30 cellular contexts compared by ENCODE assay signal in the genomic region with DNA sequence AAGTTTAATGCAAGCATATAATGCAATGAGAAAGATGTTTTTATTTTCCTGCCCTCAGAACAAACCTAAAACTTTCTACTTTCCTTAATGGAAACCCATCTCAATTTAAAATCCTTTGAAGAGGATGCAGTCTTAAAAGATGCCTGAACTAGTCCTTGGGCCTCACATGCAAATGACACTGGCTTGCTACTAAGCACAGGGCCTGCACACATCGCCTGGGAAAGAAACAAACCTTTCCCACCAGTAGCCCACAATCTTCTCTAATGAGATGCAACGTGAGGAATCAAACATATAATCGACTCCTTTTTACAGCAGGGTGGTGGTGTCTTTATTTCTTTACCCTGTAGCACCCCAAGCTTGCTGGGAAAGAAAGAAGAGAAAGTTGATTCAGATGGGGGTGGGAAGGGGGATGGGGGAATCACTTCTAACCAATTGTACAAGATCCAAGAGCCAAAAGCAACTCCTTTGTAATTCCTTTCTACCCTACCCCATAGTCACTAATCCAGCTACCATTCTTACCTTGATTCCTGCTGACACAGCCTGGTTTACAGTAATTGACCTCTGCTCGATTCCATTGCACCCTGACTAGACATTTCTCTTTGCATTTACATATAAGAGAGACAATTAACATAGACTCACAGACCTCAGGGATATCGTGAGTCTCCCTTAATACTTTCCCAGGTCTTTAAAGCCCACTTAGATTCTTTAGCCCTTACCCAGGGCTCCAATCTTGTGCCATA.
DNase-seq lines count a peak whose midpoint lies in the region; ATAC-seq and TF ChIP-seq lines count a peak whose summit lies in the region.
"Had no signal": no experiment of that assay in that cellular context is flagged by ENCODE, and none has a peak within 500 bp of the region (broad histone marks: within the 10 kb centered on the region; RNA-seq: fewer than 3 reads in every experiment).

No MANE protein-coding gene starts in this region.

- H3K9ac ChIP-seq in HUES64 (ENCODE audit: low read depth, low read length) (no peak overlapping the region), endodermal cell (ENCODE audit: extremely low read depth, low read length, poor library complexity, severe bottlenecking) (no peak overlapping the region)

- 0 out of 2 replicates have a peak overlapping the region, but pooled peaks have one; percentile 33 for H2AFZ ChIP-seq in GM23338

- peak overlapping the region; percentile 3; the same call in 1 of the 2 replicates for H3K27ac Mint-ChIP-seq in GM23338
- peak overlapping the region; percentile 0 for H3K27ac Mint-ChIP-seq in endodermal cell
- H3K27ac Mint-ChIP-seq in mesothelial cell of epicardium, result peak overlapping the region; percentile 65
- H3K27ac Mint-ChIP-seq: CD14-positive monocyte; CD8-positive, alpha-beta memory T cell had no signal

- intact Hi-C loops in posterior vena cava (cut with DNase I), result no loop called here

- no peaks in the 10 kb centered on the region for H3F3A ChIP-seq in GM23338 (replicated peaks; ENCODE audit: low read depth)

- no peaks in the 10 kb centered on the region for H3K27me3 Mint-ChIP-seq in GM23338 (ENCODE audit: insufficient read depth, low read depth, poor library complexity)
- no peaks in the 10 kb centered on the region for H3K27me3 Mint-ChIP-seq in endodermal cell (ENCODE audit: insufficient read depth)
- H3K27me3 Mint-ChIP-seq in mesothelial cell of epicardium (ENCODE audit: low read depth), result no peaks in the 10 kb centered on the region

- H3K4me1 Mint-ChIP-seq in GM23338, result peaks cover 20% of the 10 kb centered on the region
- H3K4me1 Mint-ChIP-seq in endodermal cell, result peaks cover 8% of the 10 kb centered on the region
- peaks cover 14% of the 10 kb centered on the region for H3K4me1 Mint-ChIP-seq in mesothelial cell of epicardium
- H3K4me1 Mint-ChIP-seq: CD14-positive monocyte; CD8-positive, alpha-beta memory T cell had no signal

- H3K27me3 ChIP-seq in GM23338 (ENCODE audit: insufficient read depth), result no peaks in the 10 kb centered on the region
- no peaks in the 10 kb centered on the region for H3K27me3 ChIP-seq in HUES64 (ENCODE audit: insufficient read depth, low read length)
- H3K27me3 ChIP-seq in endodermal cell (ENCODE audit: control insufficient read depth, insufficient read depth, low read length, poor library complexity, severe bottlenecking), result no peaks in the 10 kb centered on the region
- H3K27me3 ChIP-seq: BE2C had no signal

- peak overlapping the region; percentile 6 for H3K4me2 ChIP-seq in GM23338

- H3K27ac ChIP-seq in GM23338 (ENCODE audit: low read depth) (no peak overlapping the region), HUES64 (ENCODE audit: low read depth, low read length) (peak overlapping the region; percentile 44), endodermal cell (ENCODE audit: low read depth, low read length) (no peak overlapping the region)
- H3K27ac ChIP-seq: RWPE1 had no signal

- 34% methylated on average over 5 of the region's 5 CpGs for WGBS in HUES64
- WGBS in endodermal cell (ENCODE audit: insufficient coverage in 1 of 2, insufficient read length in 1 of 2), 2 experiments, result 57 to 62% methylated on average over 3 to 5 of the region's 5 CpGs

- TF ChIP-seq CTCF in GM23338 (conservative IDR thresholded peaks at IDR 0.05; ENCODE audit: low read depth in 2 of 2), result no peak
- TF ChIP-seq CTCF in endodermal cell (conservative IDR thresholded peaks at IDR 0.05), result no peak
- TF ChIP-seq CTCF in mesothelial cell of epicardium (IDR thresholded peaks at IDR 0.05; ENCODE audit: unreplicated experiment), result no peak

- DNase-seq in GM23338 (ENCODE audit: low spot score) (peak; percentile 43), endodermal cell (peak; percentile 52), mesothelial cell of epicardium (ENCODE audit: low spot score in 2 of 2, unreplicated experiment in 2 of 2) (no peak), SKM-1 treated with dmso at 0.1 percent for 144 hours (lab: John Stamatoyannopoulos, UW; ENCODE audit: unreplicated experiment) (no peak), posterior vena cava (ENCODE audit: low spot score) (no peak), HEK293T (ENCODE audit: extremely low spot score) (no peak)
- DNase-seq in activated naive CD4-positive, alpha-beta T cell treated with anti-CD3 and anti-CD28 coated beads, Interleukin-2, amount 50 U/mL, for 16 hours, result no peak
- DNase-seq: 8988T; ACHN; BE2C; CD8-positive, alpha-beta memory T cell; DMS 273 treated with DMSO at 0.1 percent for 48 hours; DMS79 treated with DMSO at 0.1 percent for 48 hours; GOT3; Kasumi-1; NCI-H1092 treated with DMSO at 0.1 percent for 48 hours; NCI-H1436; NCI-H187; NCI-H2081 treated with DMSO at 0.1 percent for 48 hours; NCI-H2171; NCI-H226; NCI-H510A; NCI-H69; SHP77 treated with DMSO at 0.1 percent for 48 hours had no signal

- CTCF ChIA-PET in HEK293T (lab: Yijun Ruan, JAX), result no interaction called here

- H3K36me3 ChIP-seq in GM23338 (ENCODE audit: insufficient read depth) (no peaks in the 10 kb centered on the region), HUES64 (ENCODE audit: insufficient read depth, low read length) (no peaks in the 10 kb centered on the region), endodermal cell (ENCODE audit: control insufficient read depth, insufficient read depth, low read length) (no peaks in the 10 kb centered on the region)
- H3K36me3 ChIP-seq: BE2C had no signal

- ATAC-seq in GM23338, result peak; percentile 89
- ATAC-seq: HepG2, K562, Panc1 had no signal

- H3K9me3 ChIP-seq in HUES64 (ENCODE audit: insufficient read depth, low read depth, low read length), result no peaks in the 10 kb centered on the region
- no peaks in the 10 kb centered on the region for H3K9me3 ChIP-seq in endodermal cell (ENCODE audit: control insufficient read depth, low read length)
- H3K9me3 ChIP-seq: BE2C had no signal

- H3K4me3 Mint-ChIP-seq in GM23338 (peak overlapping the region; percentile 31; the same call in 2 of the 3 replicates), endodermal cell (no peak overlapping the region), mesothelial cell of epicardium (no peak overlapping the region)
- H3K4me3 Mint-ChIP-seq: CD14-positive monocyte; CD8-positive, alpha-beta memory T cell had no signal

- H3K9me3 Mint-ChIP-seq in GM23338 (peaks cover 5% of the 10 kb centered on the region), endodermal cell (no peaks in the 10 kb centered on the region), mesothelial cell of epicardium (peaks cover 9% of the 10 kb centered on the region)
- H3K9me3 Mint-ChIP-seq: CD8-positive, alpha-beta memory T cell had no signal

- 0 out of 2 replicates have a peak overlapping the region, but pooled peaks have one; percentile 20 for H3K4me3 ChIP-seq in GM23338
- no peak overlapping the region for H3K4me3 ChIP-seq in HUES64 (ENCODE audit: low read length)
- H3K4me3 ChIP-seq in endodermal cell (ENCODE audit: low read length), result no peak overlapping the region
- H3K4me3 ChIP-seq: K562 had no signal

- POLR2A ChIA-PET in HEK293T (lab: Yijun Ruan, JAX), result no interaction called here

- H3K36me3 Mint-ChIP-seq in GM23338 (ENCODE audit: low read depth) (0 out of 3 replicates have a peak, but pooled peaks cover 6% of the 10 kb centered on the region), endodermal cell (ENCODE audit: low read depth) (no peaks in the 10 kb centered on the region), mesothelial cell of epicardium (no peaks in the 10 kb centered on the region)
- H3K36me3 Mint-ChIP-seq: CD14-positive monocyte had no signal

- no peaks in the 10 kb centered on the region for H3K9me2 ChIP-seq in GM23338 (ENCODE audit: insufficient read depth)

- H4K20me1 ChIP-seq in GM23338 (replicated peaks; ENCODE audit: insufficient read depth), result no peaks in the 10 kb centered on the region

- peaks cover 26% of the 10 kb centered on the region for H3K4me1 ChIP-seq in GM23338 (ENCODE audit: insufficient read depth)
- H3K4me1 ChIP-seq in HUES64 (ENCODE audit: insufficient read depth, low read length), result peaks cover 20% of the 10 kb centered on the region
- no peaks in the 10 kb centered on the region for H3K4me1 ChIP-seq in endodermal cell (ENCODE audit: control insufficient read depth, insufficient read depth, low read length)
- H3K4me1 ChIP-seq: BE2C had no signal

- no peaks in the 10 kb centered on the region for H3K79me2 ChIP-seq in GM23338 (replicated peaks; ENCODE audit: insufficient read depth)

TF ChIP-seq in GM23338, 12 proteins besides CTCF, POLR2A, EP300 and RAD21 (continues in another document):
- TF ChIP-seq, protein P1, sequence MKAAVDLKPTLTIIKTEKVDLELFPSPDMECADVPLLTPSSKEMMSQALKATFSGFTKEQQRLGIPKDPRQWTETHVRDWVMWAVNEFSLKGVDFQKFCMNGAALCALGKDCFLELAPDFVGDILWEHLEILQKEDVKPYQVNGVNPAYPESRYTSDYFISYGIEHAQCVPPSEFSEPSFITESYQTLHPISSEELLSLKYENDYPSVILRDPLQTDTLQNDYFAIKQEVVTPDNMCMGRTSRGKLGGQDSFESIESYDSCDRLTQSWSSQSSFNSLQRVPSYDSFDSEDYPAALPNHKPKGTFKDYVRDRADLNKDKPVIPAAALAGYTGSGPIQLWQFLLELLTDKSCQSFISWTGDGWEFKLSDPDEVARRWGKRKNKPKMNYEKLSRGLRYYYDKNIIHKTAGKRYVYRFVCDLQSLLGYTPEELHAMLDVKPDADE (IDR thresholded peaks at IDR 0.05), result no peak

TF ChIP-seq in HEK293T, 16 proteins besides CTCF, POLR2A, EP300 and RAD21:
- TF ChIP-seq SUZ12 (IDR thresholded peaks at IDR 0.05) (no peak), FOXM1 (IDR thresholded peaks at IDR 0.05; ENCODE audit: borderline replicate concordance) (no peak), HDGF (IDR thresholded peaks at IDR 0.05; ENCODE audit: borderline replicate concordance) (no peak), ARNT (IDR thresholded peaks at IDR 0.05) (no peak), SP1 (IDR thresholded peaks at IDR 0.05) (no peak), TARDBP (IDR thresholded peaks at IDR 0.05) (no peak), LEF1 (IDR thresholded peaks at IDR 0.05; ENCODE audit: borderline replicate concordance) (no peak), ZNF384 (IDR thresholded peaks at IDR 0.05) (no peak)
- TF ChIP-seq, protein P2, sequence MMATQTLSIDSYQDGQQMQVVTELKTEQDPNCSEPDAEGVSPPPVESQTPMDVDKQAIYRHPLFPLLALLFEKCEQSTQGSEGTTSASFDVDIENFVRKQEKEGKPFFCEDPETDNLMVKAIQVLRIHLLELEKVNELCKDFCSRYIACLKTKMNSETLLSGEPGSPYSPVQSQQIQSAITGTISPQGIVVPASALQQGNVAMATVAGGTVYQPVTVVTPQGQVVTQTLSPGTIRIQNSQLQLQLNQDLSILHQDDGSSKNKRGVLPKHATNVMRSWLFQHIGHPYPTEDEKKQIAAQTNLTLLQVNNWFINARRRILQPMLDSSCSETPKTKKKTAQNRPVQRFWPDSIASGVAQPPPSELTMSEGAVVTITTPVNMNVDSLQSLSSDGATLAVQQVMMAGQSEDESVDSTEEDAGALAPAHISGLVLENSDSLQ (IDR thresholded peaks at IDR 0.05), result no peak

Comparison
In these comparisons a context has a peak if more than half of its experiments do, and no peak if none do; other contexts are left out.
1. DNase-seq: peak in GM23338 (single experiment) and endodermal cell (single experiment); none in mesothelial cell of epicardium (0 of 2), SKM-1 treated with dmso at 0.1 percent for 144 hours (single experiment), posterior vena cava (single experiment), HEK293T (single experiment) and activated naive CD4-positive, alpha-beta T cell treated with anti-CD3 and anti-CD28 coated beads, Interleukin-2, amount 50 U/mL, for 16 hours (single experiment).
2. H3K27ac Mint-ChIP-seq: peak in every context shown above with its lines; median percentile 65 in mesothelial cell of epicardium; 3 in GM23338; 0 in endodermal cell.